In genomic region chr10:31603245-31604087, GRCh38 we compare ENCODE assay signal across 9 cellular contexts.
DNase-seq lines count a peak whose midpoint lies in the region; ATAC-seq, FAIRE-seq and TF ChIP-seq lines count a peak whose summit lies in the region.
"Had no signal": no experiment of that assay in that cellular context is flagged by ENCODE, and none has a peak within 500 bp of the region (broad histone marks: within the 10 kb centered on the region; RNA-seq: fewer than 3 reads in every experiment).

No MANE protein-coding gene starts in this region.

- peak overlapping the region; percentile 86 to 92 for H3K4me3 Mint-ChIP-seq in CD14-positive monocyte

- DNase-seq in CD14-positive monocyte (ENCODE audit: low spot score) (peak; percentile 91), NCI-H82 treated with DMSO at 0.1 percent for 48 hours (lab: John Stamatoyannopoulos, UW; ENCODE audit: unreplicated experiment) (peak; percentile 87)
- DNase-seq in activated CD8-positive, alpha-beta memory T cell treated with anti-CD3 and anti-CD28 coated beads, Interleukin-2, amount 50 U/mL, for 48 hours: peak; percentile 91
- peak; percentile 22 for DNase-seq in stimulated activated CD8-positive, alpha-beta memory T cell treated with anti-CD3 and anti-CD28 coated beads, Interleukin-15, amount 100 ng/mL, for 1 hour (ENCODE audit: low read depth)

- H3K4me1 ChIP-seq in mesodermal cell (ENCODE audit: control insufficient read depth, insufficient read depth, low read length, poor library complexity, severe bottlenecking): no peaks in the 10 kb centered on the region

- H3K4me3 ChIP-seq in mesodermal cell (ENCODE audit: extremely low read depth, insufficient read depth, low read length, poor library complexity, severe bottlenecking): peak overlapping the region; percentile 57

- H3K36me3 Mint-ChIP-seq in CD14-positive monocyte: no peaks in the 10 kb centered on the region

- no peaks in the 10 kb centered on the region for H3K9me3 ChIP-seq in mesodermal cell (ENCODE audit: control insufficient read depth, low read length)

- no peak for TF ChIP-seq CTCF in CD14-positive monocyte (IDR thresholded peaks at IDR 0.05)

- 8 to 9% methylated on average over 60 of the region's 67 CpGs for WGBS in mesodermal cell (ENCODE audit: insufficient coverage in 2 of 2), 2 experiments

- H3K9me3 Mint-ChIP-seq in CD14-positive monocyte: peaks cover 0 to 6% (median 1%) of the 10 kb centered on the region in 7 donors

- H3K4me1 Mint-ChIP-seq in CD14-positive monocyte: peaks cover 32% of the 10 kb centered on the region

- intact Hi-C loops in CD14-positive monocyte (cut with micrococcal nuclease): loop anchor here in 1 of 2 donors (10.0 kb wide), 2 partner anchors 101 to 161 kb away; no protein-coding TSS in a partner anchor

- H3K27ac ChIP-seq in mesodermal cell (ENCODE audit: low read depth, low read length, severe bottlenecking): peak overlapping the region; percentile 76

- peak overlapping the region in 6 of 7 donors; percentile 74 to 89 (median 78) for H3K27ac Mint-ChIP-seq in CD14-positive monocyte

- peaks cover 0 to 2% (median 0%) of the 10 kb centered on the region in 3 donors for H3K27me3 Mint-ChIP-seq in CD14-positive monocyte (ENCODE audit: low read depth in 3 of 3)

- FAIRE-seq in endometrium (lab: Jason Lieb, UNC): peak; percentile 18
- FAIRE-seq: TTC549 had no signal

- H3K36me3 ChIP-seq in mesodermal cell (ENCODE audit: control insufficient read depth, insufficient read depth, low read length): no peaks in the 10 kb centered on the region

- ATAC-seq in GM19452 (IDR thresholded peaks at IDR 0.05; ENCODE audit: unreplicated experiment): peak; percentile 99
- peak; percentile 98 for ATAC-seq in HG03565 (IDR thresholded peaks at IDR 0.05; ENCODE audit: unreplicated experiment)

Comparison
In these comparisons a context has a peak if more than half of its experiments do, and no peak if none do; other contexts are left out.
1. Peak in every context shown above with its lines: DNase-seq, ATAC-seq, H3K4me3 ChIP-seq and H3K27ac ChIP-seq.
2. DNase-seq: peak in every context shown above with its lines; median percentile 91 in CD14-positive monocyte; 91 in activated CD8-positive, alpha-beta memory T cell treated with anti-CD3 and anti-CD28 coated beads, Interleukin-2, amount 50 U/mL, for 48 hours; 87 in NCI-H82 treated with DMSO at 0.1 percent for 48 hours; 22 in stimulated activated CD8-positive, alpha-beta memory T cell treated with anti-CD3 and anti-CD28 coated beads, Interleukin-15, amount 100 ng/mL, for 1 hour.